ENCODE assay signal across 9 cellular contexts in the genomic region with DNA sequence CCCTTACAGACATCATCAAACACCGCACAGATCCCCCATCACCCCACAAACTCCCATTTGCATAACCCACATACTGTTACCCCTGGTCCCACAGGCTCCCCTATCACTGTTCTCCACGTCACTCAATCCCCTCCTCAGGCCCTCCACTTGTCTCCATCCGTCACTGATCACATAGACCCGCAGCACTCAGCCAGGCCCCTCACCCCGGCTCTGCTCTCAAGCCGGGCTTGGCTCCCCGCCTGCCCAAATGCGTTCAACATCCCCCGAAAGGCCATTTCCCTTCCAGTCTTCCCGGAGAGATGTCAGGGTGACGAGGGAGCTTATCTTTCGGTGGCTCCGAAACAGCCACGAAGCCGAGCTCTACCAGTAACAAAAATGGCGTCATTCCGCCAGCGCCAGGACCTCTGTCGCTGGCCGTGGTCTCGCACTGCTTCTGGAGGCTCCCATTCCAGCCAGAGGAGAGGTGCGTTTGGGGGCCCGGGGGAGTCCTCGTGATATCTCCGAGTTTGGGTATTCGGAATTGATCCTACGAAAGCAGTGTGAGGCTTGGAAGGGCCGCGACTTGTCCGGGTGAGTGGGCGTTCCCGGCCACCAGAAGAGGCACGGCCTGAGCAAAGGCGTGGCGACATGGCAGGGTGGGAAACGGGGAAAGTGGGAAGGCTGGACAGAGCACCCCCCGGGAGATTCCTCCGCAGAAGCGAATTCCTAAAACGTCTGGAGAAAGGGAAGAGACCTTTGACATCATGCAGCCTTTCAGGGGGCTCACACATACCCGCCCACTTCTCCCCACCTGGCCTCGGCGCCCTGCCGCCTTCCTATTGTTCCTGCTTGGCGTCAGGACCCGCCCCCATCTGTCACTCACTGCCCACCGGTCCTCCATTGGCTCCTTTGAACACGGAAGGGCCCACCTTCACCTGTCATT. TPM values are rescaled to one million over a fixed set of nuclear protein-coding genes. Genes with fewer than 3 reads are reported as not detected.
A peak's percentile ranks its signal among the peaks of the same experiment; 100 is the strongest.
DNase-seq lines count a peak whose midpoint lies in the region; ATAC-seq, FAIRE-seq and TF ChIP-seq lines count a peak whose summit lies in the region.
"Had no signal": no experiment of that assay in that cellular context is flagged by ENCODE, and none has a peak within 500 bp of the region (broad histone marks: within the 10 kb centered on the region; RNA-seq: fewer than 3 reads in every experiment).

A gene (minus strand): TSS at position 577 of the 922 bp plus-strand sequence. CDS start 4,754 bp downstream, outside the sequence.

- no peak for ATAC-seq in HG03460 (IDR thresholded peaks at IDR 0.05; ENCODE audit: unreplicated experiment)

- H3K36me3 ChIP-seq in keratinocyte (ENCODE audit: control insufficient read depth in 2 of 2, extremely low read depth in 1 of 2, insufficient read depth in 2 of 2, low read length in 2 of 2), result no peaks in the 10 kb centered on the region

- no peaks in the 10 kb centered on the region for H3K27me3 ChIP-seq in keratinocyte (ENCODE audit: control insufficient read depth, extremely low read depth, insufficient read depth, low read length)

- POLR2A ChIA-PET in HEK293T (lab: Yijun Ruan, JAX), result no interaction called here

- peak within 1 kb of the TSS; percentile 20 for H3K27ac ChIP-seq in keratinocyte (ENCODE audit: control insufficient read depth, insufficient read depth, low read length)

- H2AFZ ChIP-seq in keratinocyte (ENCODE audit: control insufficient read depth, low read length), result peak within 1 kb of the TSS; percentile 52

- no peaks in the 10 kb centered on the region for H4K20me1 ChIP-seq in keratinocyte (ENCODE audit: control insufficient read depth, extremely low read depth, insufficient read depth, low read length)

- CTCF ChIA-PET in HEK293T (lab: Yijun Ruan, JAX), result no interaction called here

- FAIRE-seq in keratinocyte (lab: Jason Lieb, UNC), result no peak
- FAIRE-seq: colon had no signal

- no peaks in the 10 kb centered on the region for H3K9me1 ChIP-seq in keratinocyte (ENCODE audit: control insufficient read depth, extremely low read depth, insufficient read depth, low read length)

- H3K4me2 ChIP-seq in keratinocyte (ENCODE audit: control insufficient read depth, extremely low read depth, insufficient read depth, low read depth, low read length), result peak within 1 kb of the TSS; percentile 66

- no peak for TF ChIP-seq CTCF in keratinocyte (optimal IDR thresholded peaks at IDR 0.05 in 1 of 3, IDR thresholded peaks at IDR 0.05 in 1 of 3, conservative IDR thresholded peaks at IDR 0.05 in 1 of 3; ENCODE audit: extremely low read depth in 1 of 3, insufficient read depth in 2 of 3, low read length in 3 of 3)

- H3K79me2 ChIP-seq in keratinocyte (ENCODE audit: control insufficient read depth, insufficient read depth, low read length), result no peaks in the 10 kb centered on the region

- peak within 1 kb of the TSS; percentile 64 for H3K9ac ChIP-seq in keratinocyte (ENCODE audit: control insufficient read depth, extremely low read depth, insufficient read depth, low read length)

- dilution Hi-C loops in keratinocyte (cut with MboI; ENCODE audit: extremely low pct_ligation_motif_present, low sequenced_read_pairs), result no loop called here

- peak; percentile 4 for DNase-seq in ELR (ENCODE audit: low read depth)
- DNase-seq in HEK293T (ENCODE audit: extremely low spot score), result peak; percentile 74
- peak; percentile 14 to 31 for DNase-seq in NCI-H187 (lab: John Stamatoyannopoulos, UW)
- DNase-seq in activated CD4-positive, CD25-positive, alpha-beta regulatory T cell (lab: John Stamatoyannopoulos, UW), result peak; percentile 12 to 29 (median 25)
- DNase-seq in cerebellar cortex (ENCODE audit: low spot score), result peak; percentile 87
- no peak for DNase-seq in keratinocyte (ENCODE audit: low read depth, low spot score)
- peak; percentile 17 to 52 for DNase-seq in stimulated activated CD4-positive, alpha-beta T cell treated with anti-CD3 and anti-CD28 coated beads, Interleukin-12 subunit alpha, Interleukin-12 subunit beta, amount 100 ng/mL, for 24 hours (ENCODE audit: low read depth in 2 of 2)

- peak within 1 kb of the TSS; percentile 35 to 63 (median 48) for H3K4me3 ChIP-seq in keratinocyte (ENCODE audit: control insufficient read depth in 2 of 3, extremely low read depth in 1 of 3, insufficient read depth in 2 of 3, low read depth in 1 of 3, low read length in 3 of 3)

- no peaks in the 10 kb centered on the region for H3K4me1 ChIP-seq in keratinocyte (ENCODE audit: control insufficient read depth, extremely low read depth, insufficient read depth, low read length)

- no peaks in the 10 kb centered on the region for H3K9me3 ChIP-seq in keratinocyte (ENCODE audit: control insufficient read depth, low read depth, low read length)

TF ChIP-seq in HEK293T, 16 proteins besides CTCF, POLR2A, EP300 and RAD21:
- TF ChIP-seq FOXA1 (IDR thresholded peaks at IDR 0.05), result no peak
- TF ChIP-seq L3MBTL2 (conservative IDR thresholded peaks at IDR 0.05), result peak; percentile 44
- TF ChIP-seq, protein P1, sequence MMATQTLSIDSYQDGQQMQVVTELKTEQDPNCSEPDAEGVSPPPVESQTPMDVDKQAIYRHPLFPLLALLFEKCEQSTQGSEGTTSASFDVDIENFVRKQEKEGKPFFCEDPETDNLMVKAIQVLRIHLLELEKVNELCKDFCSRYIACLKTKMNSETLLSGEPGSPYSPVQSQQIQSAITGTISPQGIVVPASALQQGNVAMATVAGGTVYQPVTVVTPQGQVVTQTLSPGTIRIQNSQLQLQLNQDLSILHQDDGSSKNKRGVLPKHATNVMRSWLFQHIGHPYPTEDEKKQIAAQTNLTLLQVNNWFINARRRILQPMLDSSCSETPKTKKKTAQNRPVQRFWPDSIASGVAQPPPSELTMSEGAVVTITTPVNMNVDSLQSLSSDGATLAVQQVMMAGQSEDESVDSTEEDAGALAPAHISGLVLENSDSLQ (IDR thresholded peaks at IDR 0.05), result peak; percentile 97

RNA-seq across cellular contexts. Expression of the gene that starts here (rescaled TPM):
- polyA plus RNA-seq in keratinocyte, result 0.55 to 0.86 TPM (median 0.78 TPM) in 3 replicates
- polyA plus RNA-seq in keratinocyte (2011; ENCODE audit: low read depth), result 0.42 TPM
- 0.45 and 0.75 TPM in 2 replicates for polyA plus RNA-seq in keratinocyte (2011; cell fraction: cytosol; rRNA removed)
- polyA plus RNA-seq in keratinocyte (2011; cell fraction: nucleus; rRNA removed), result 0.93 and 1.2 TPM in 2 replicates
- polyA plus RNA-seq in keratinocyte (2012; ENCODE audit: low replicate concordance), result 0.33 and 0.82 TPM in 2 replicates
- polyA minus RNA-seq in keratinocyte, result 0.29 to 0.92 TPM (median 0.40 TPM) in 3 replicates
- not detected for polyA minus RNA-seq in keratinocyte (2011; cell fraction: cytosol; rRNA and poly(A)+ RNA removed)
- polyA minus RNA-seq in keratinocyte (2011; cell fraction: nucleus; rRNA and poly(A)+ RNA removed), result 0.53 and 0.70 TPM in 2 replicates
